22 cellular contexts compared by ENCODE assay signal in the genomic region with DNA sequence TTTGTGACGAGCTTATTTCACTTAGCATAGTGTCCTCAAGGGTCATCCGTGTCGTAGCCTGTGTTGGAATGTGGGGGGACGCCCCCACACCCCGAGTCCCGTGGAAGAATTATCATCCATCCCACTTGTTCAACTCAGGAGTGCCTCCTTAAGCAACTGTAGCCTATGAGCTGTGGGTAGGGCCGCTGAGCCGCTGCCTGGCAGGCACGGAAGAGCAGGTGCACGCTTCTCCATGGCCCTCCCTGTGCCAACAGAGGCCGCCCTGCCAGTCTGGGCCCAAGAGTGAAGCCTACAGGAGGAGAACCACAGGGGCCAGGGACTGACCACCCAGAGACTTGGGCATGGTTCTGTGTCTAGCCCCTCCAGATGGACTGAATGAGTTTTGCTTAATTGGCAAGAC. TPM values are rescaled to one million over a fixed set of nuclear protein-coding genes. Genes with fewer than 3 reads are reported as not detected.
DNase-seq lines count a peak whose midpoint lies in the region; ATAC-seq and TF ChIP-seq lines count a peak whose summit lies in the region.
"Had no signal": no experiment of that assay in that cellular context is flagged by ENCODE, and none has a peak within 500 bp of the region (broad histone marks: within the 10 kb centered on the region; RNA-seq: fewer than 3 reads in every experiment).

No MANE protein-coding gene starts in this region.

- H3K4me1 Mint-ChIP-seq in activated CD8-positive, alpha-beta T cell treated with anti-CD3 and anti-CD28 coated beads, Interleukin-2, amount 10 ng/mL, durations not matched to agents 7 days and 5 days (ENCODE audit: low read depth) = peaks cover 14% of the 10 kb centered on the region
- peaks cover 14% of the 10 kb centered on the region for H3K4me1 Mint-ChIP-seq in activated CD8-positive, alpha-beta T cell treated with anti-CD3 and anti-CD28 coated beads for 36 hours (ENCODE audit: low read depth)
- peaks cover 40% of the 10 kb centered on the region for H3K4me1 Mint-ChIP-seq in endothelial cell (ENCODE audit: unreplicated experiment)

- H3K36me3 Mint-ChIP-seq in activated CD8-positive, alpha-beta T cell treated with anti-CD3 and anti-CD28 coated beads, Interleukin-2, amount 10 ng/mL, durations not matched to agents 7 days and 5 days (ENCODE audit: low read depth) = no peaks in the 10 kb centered on the region
- no peaks in the 10 kb centered on the region for H3K36me3 Mint-ChIP-seq in activated CD8-positive, alpha-beta T cell treated with anti-CD3 and anti-CD28 coated beads for 36 hours (ENCODE audit: low read depth)
- no peaks in the 10 kb centered on the region for H3K36me3 Mint-ChIP-seq in endothelial cell (ENCODE audit: low read depth, unreplicated experiment)

- no peak overlapping the region for H3K4me3 ChIP-seq in HEK293 (ENCODE audit: low read depth, low read length)
- H3K4me3 ChIP-seq in psoas muscle = no peak overlapping the region
- H3K4me3 ChIP-seq: A549, GM12878, uterus had no signal

- POLR2A ChIA-PET in activated CD8-positive, alpha-beta T cell treated with anti-CD3 and anti-CD28 coated beads, Interleukin-2, amount 10 ng/mL, durations not matched to agents 7 days and 5 days (lab: Charles Lee) = no interaction called here
- POLR2A ChIA-PET in activated CD8-positive, alpha-beta T cell treated with anti-CD3 and anti-CD28 coated beads for 36 hours (lab: Charles Lee) = interaction anchor here (0.6 kb wide), 1 partner anchor 12 kb away, joined by 3 read pairs; no protein-coding TSS in a partner anchor
- POLR2A ChIA-PET in HEK293 (lab: Yijun Ruan, JAX) = no interaction called here

- no peaks in the 10 kb centered on the region for H3K27me3 ChIP-seq in psoas muscle (ENCODE audit: insufficient read depth in 3 of 3, low read length in 2 of 3)
- H3K27me3 ChIP-seq: uterus had no signal

- peaks cover 45% of the 10 kb centered on the region for H3K27me3 Mint-ChIP-seq in activated CD8-positive, alpha-beta T cell treated with anti-CD3 and anti-CD28 coated beads, Interleukin-2, amount 10 ng/mL, durations not matched to agents 7 days and 5 days (ENCODE audit: low read depth)
- peaks cover 29% of the 10 kb centered on the region for H3K27me3 Mint-ChIP-seq in activated CD8-positive, alpha-beta T cell treated with anti-CD3 and anti-CD28 coated beads for 36 hours
- H3K27me3 Mint-ChIP-seq in endothelial cell (ENCODE audit: unreplicated experiment) = peaks cover 7% of the 10 kb centered on the region

- H3K9me3 ChIP-seq in HEK293 (ENCODE audit: control insufficient read depth, insufficient read depth, low read depth, low read length) (no peaks in the 10 kb centered on the region), psoas muscle (no peaks in the 10 kb centered on the region)
- H3K9me3 ChIP-seq: A549, uterus had no signal

- no peak for ATAC-seq in activated CD8-positive, alpha-beta T cell treated with anti-CD3 and anti-CD28 coated beads, Interleukin-2, amount 10 ng/mL, durations not matched to agents 7 days and 5 days
- no peak for ATAC-seq in activated CD8-positive, alpha-beta T cell treated with anti-CD3 and anti-CD28 coated beads for 36 hours
- peak; percentile 25 to 56 (median 46) for ATAC-seq in psoas muscle
- ATAC-seq: A549; activated CD4-positive, CD25-positive, alpha-beta regulatory T cell treated with anti-CD3 and anti-CD28 coated beads, Interleukin-2, amount 50 U/mL, for 24 hours; GM12878; left colon; T-helper 17 cell had no signal

- no peak for TF ChIP-seq CTCF in activated CD8-positive, alpha-beta T cell treated with anti-CD3 and anti-CD28 coated beads for 36 hours (IDR thresholded peaks at IDR 0.05)
- TF ChIP-seq CTCF in HEK293 (tag by site-specific recombination; IDR thresholded peaks at IDR 0.05) (no peak), endothelial cell (IDR thresholded peaks at IDR 0.05; ENCODE audit: unreplicated experiment) (no peak), psoas muscle (IDR thresholded peaks at IDR 0.05) (no peak)

- peak; percentile 11 for DNase-seq in activated CD8-positive, alpha-beta T cell treated with anti-CD3 and anti-CD28 coated beads, Interleukin-2, amount 10 ng/mL, durations not matched to agents 7 days and 5 days
- DNase-seq in activated CD8-positive, alpha-beta T cell treated with anti-CD3 and anti-CD28 coated beads for 36 hours = no peak
- no peak for DNase-seq in endothelial cell (ENCODE audit: low spot score)
- peak in 1 of 2 donors; percentile 79 for DNase-seq in psoas muscle
- DNase-seq in glomerular visceral epithelial cell (ENCODE audit: extremely low spot score) = no peak
- DNase-seq in middle frontal gyrus (ENCODE audit: extremely low spot score, low spot score) = no peak
- DNase-seq in pons (ENCODE audit: low spot score) = no peak
- DNase-seq: endodermal cell; GOT3; hypothalamus; Karpas-422; left colon; NCI-H1417; NCI-H446 treated with DMSO at 0.1 percent for 48 hours; stimulated activated CD4-positive, alpha-beta T cell treated with anti-CD3 and anti-CD28 coated beads, Interleukin-12 subunit alpha, Interleukin-12 subunit beta, amount 100 ng/mL, for 4 hours; stimulated activated naive CD4-positive, alpha-beta T cell treated with Interleukin-2 at 50 U/mL for 16 hours; T-helper 17 cell; uterus had no signal

- no peak overlapping the region for H3K27ac ChIP-seq in HEK293 (ENCODE audit: extremely low read depth, low read depth, low read length)
- H3K27ac ChIP-seq in psoas muscle = peak overlapping the region; percentile 96
- H3K27ac ChIP-seq: A549, uterus had no signal

- H3K4me1 ChIP-seq in HEK293 (ENCODE audit: control insufficient read depth, insufficient read depth, low read length) = no peaks in the 10 kb centered on the region
- H3K4me1 ChIP-seq in psoas muscle = peaks cover 39% of the 10 kb centered on the region

- whole genome bisulfite sequencing in psoas muscle, 3 donors = 37 to 49% (median 41%) methylated on average over 11 of the region's 11 CpGs

- intact Hi-C loops in activated CD8-positive, alpha-beta T cell treated with anti-CD3 and anti-CD28 coated beads for 36 hours (cut with micrococcal nuclease) = no loop called here
- intact Hi-C loops in psoas muscle (cut with DNase I) = loop anchor here in 1 of 2 donors (5.0 kb wide), 1 partner anchor 88 kb away; no protein-coding TSS in a partner anchor

- CTCF ChIA-PET in activated CD8-positive, alpha-beta T cell treated with anti-CD3 and anti-CD28 coated beads, Interleukin-2, amount 10 ng/mL, durations not matched to agents 7 days and 5 days (lab: Charles Lee) = no interaction called here
- CTCF ChIA-PET in activated CD8-positive, alpha-beta T cell treated with anti-CD3 and anti-CD28 coated beads for 36 hours (lab: Charles Lee) = interaction anchor here (0.9 kb wide), 1 partner anchor 96 kb away, joined by 4 read pairs; no protein-coding TSS in a partner anchor
- CTCF ChIA-PET in HEK293 (lab: Yijun Ruan, JAX) = no interaction called here

- H3K27ac Mint-ChIP-seq in activated CD8-positive, alpha-beta T cell treated with anti-CD3 and anti-CD28 coated beads, Interleukin-2, amount 10 ng/mL, durations not matched to agents 7 days and 5 days = no peak overlapping the region
- no peak overlapping the region for H3K27ac Mint-ChIP-seq in activated CD8-positive, alpha-beta T cell treated with anti-CD3 and anti-CD28 coated beads for 36 hours
- H3K27ac Mint-ChIP-seq in endothelial cell (ENCODE audit: unreplicated experiment) = peak overlapping the region; percentile 42
- H3K27ac Mint-ChIP-seq: endodermal cell, T-helper 17 cell had no signal

- no peaks in the 10 kb centered on the region for H3K9me3 Mint-ChIP-seq in activated CD8-positive, alpha-beta T cell treated with anti-CD3 and anti-CD28 coated beads, Interleukin-2, amount 10 ng/mL, durations not matched to agents 7 days and 5 days (ENCODE audit: insufficient read depth)
- no peaks in the 10 kb centered on the region for H3K9me3 Mint-ChIP-seq in activated CD8-positive, alpha-beta T cell treated with anti-CD3 and anti-CD28 coated beads for 36 hours
- H3K9me3 Mint-ChIP-seq in endothelial cell (ENCODE audit: unreplicated experiment) = no peaks in the 10 kb centered on the region
- H3K9me3 Mint-ChIP-seq: endodermal cell had no signal

- no peak overlapping the region for H3K4me3 Mint-ChIP-seq in activated CD8-positive, alpha-beta T cell treated with anti-CD3 and anti-CD28 coated beads, Interleukin-2, amount 10 ng/mL, durations not matched to agents 7 days and 5 days
- H3K4me3 Mint-ChIP-seq in activated CD8-positive, alpha-beta T cell treated with anti-CD3 and anti-CD28 coated beads for 36 hours = no peak overlapping the region
- no peak overlapping the region for H3K4me3 Mint-ChIP-seq in endothelial cell (ENCODE audit: unreplicated experiment)

- H3K36me3 ChIP-seq in HEK293 (ENCODE audit: control insufficient read depth in 2 of 2, insufficient read depth in 1 of 2, low read length in 2 of 2) = no peaks in the 10 kb centered on the region
- no peaks in the 10 kb centered on the region for H3K36me3 ChIP-seq in psoas muscle (ENCODE audit: insufficient read depth in 1 of 2, low read depth in 1 of 2)
- H3K36me3 ChIP-seq: uterus had no signal

TF ChIP-seq in HEK293, 187 proteins besides CTCF, POLR2A, EP300 and RAD21:
- TF ChIP-seq OVOL3 (tag by site-specific recombination; IDR thresholded peaks at IDR 0.05) (no peak), ZFHX2 (tag by site-specific recombination; conservative IDR thresholded peaks at IDR 0.05) (0 out of 2 replicates have a peak, but pooled peaks have one; percentile 12), RBAK (tag by site-specific recombination; IDR thresholded peaks at IDR 0.05) (no peak), ZNF747 (tag by site-specific recombination; IDR thresholded peaks at IDR 0.05) (no peak), ZNF214 (tag by site-specific recombination; IDR thresholded peaks at IDR 0.05; ENCODE audit: borderline replicate concordance) (no peak)

RNA-seq across cellular contexts. Expression of a gene that starts 2.3 kb away (rescaled TPM):
- total RNA-seq in activated CD8-positive, alpha-beta T cell treated with anti-CD3 and anti-CD28 coated beads, Interleukin-2, amount 10 ng/mL, durations not matched to agents 7 days and 5 days = 1 to 10 TPM; 4.7 to 8.3 TPM
- total RNA-seq in activated CD8-positive, alpha-beta T cell treated with anti-CD3 and anti-CD28 coated beads for 36 hours = 1 to 10 TPM; 4.6 to 4.7 TPM
- total RNA-seq in endothelial cell (ENCODE audit: unreplicated experiment) (116 TPM), psoas muscle (10 to 100 TPM; 13.9 to 29.0 (median 17.8) TPM)
- 10 to 100 TPM in 2 of 3 donors, 1 to 10 TPM in 1; 7.5 to 20.1 (median 15.6) TPM for polyA plus RNA-seq in psoas muscle

RNA-seq across cellular contexts. Expression of a gene that starts 41.5 kb away (rescaled TPM):
- total RNA-seq in activated CD8-positive, alpha-beta T cell treated with anti-CD3 and anti-CD28 coated beads, Interleukin-2, amount 10 ng/mL, durations not matched to agents 7 days and 5 days = 1 to 10 TPM in 1 of 2 experiments, under 1 TPM in 1; 0.83 to 1.0 TPM
- under 1 TPM; 0.43 TPM for total RNA-seq in activated CD8-positive, alpha-beta T cell treated with anti-CD3 and anti-CD28 coated beads for 36 hours
- total RNA-seq in endothelial cell (ENCODE audit: unreplicated experiment) (0.97 TPM), psoas muscle (under 1 TPM; 0.25 to 0.94 (median 0.70) TPM)
- under 1 TPM; 0.11 to 0.34 (median 0.27) TPM for polyA plus RNA-seq in psoas muscle

Comparison
In these comparisons a context has a peak if more than half of its experiments do, and no peak if none do; other contexts are left out.
1. ATAC-seq: peak in psoas muscle (4 of 4); none in activated CD8-positive, alpha-beta T cell treated with anti-CD3 and anti-CD28 coated beads, Interleukin-2, amount 10 ng/mL, durations not matched to agents 7 days and 5 days (single experiment) and activated CD8-positive, alpha-beta T cell treated with anti-CD3 and anti-CD28 coated beads for 36 hours (single experiment).